Comparison of ENCODE assay signal across 1 cellular context in genomic region chr22:49959782-49960158, GRCh38.
TF ChIP-seq lines count a peak whose summit lies in the region.

No MANE protein-coding gene starts in this region.

TF ChIP-seq in K562, 482 proteins besides CTCF, POLR2A, EP300 and RAD21 (continued from another document and continues in another):
- TF ChIP-seq, protein P1, sequence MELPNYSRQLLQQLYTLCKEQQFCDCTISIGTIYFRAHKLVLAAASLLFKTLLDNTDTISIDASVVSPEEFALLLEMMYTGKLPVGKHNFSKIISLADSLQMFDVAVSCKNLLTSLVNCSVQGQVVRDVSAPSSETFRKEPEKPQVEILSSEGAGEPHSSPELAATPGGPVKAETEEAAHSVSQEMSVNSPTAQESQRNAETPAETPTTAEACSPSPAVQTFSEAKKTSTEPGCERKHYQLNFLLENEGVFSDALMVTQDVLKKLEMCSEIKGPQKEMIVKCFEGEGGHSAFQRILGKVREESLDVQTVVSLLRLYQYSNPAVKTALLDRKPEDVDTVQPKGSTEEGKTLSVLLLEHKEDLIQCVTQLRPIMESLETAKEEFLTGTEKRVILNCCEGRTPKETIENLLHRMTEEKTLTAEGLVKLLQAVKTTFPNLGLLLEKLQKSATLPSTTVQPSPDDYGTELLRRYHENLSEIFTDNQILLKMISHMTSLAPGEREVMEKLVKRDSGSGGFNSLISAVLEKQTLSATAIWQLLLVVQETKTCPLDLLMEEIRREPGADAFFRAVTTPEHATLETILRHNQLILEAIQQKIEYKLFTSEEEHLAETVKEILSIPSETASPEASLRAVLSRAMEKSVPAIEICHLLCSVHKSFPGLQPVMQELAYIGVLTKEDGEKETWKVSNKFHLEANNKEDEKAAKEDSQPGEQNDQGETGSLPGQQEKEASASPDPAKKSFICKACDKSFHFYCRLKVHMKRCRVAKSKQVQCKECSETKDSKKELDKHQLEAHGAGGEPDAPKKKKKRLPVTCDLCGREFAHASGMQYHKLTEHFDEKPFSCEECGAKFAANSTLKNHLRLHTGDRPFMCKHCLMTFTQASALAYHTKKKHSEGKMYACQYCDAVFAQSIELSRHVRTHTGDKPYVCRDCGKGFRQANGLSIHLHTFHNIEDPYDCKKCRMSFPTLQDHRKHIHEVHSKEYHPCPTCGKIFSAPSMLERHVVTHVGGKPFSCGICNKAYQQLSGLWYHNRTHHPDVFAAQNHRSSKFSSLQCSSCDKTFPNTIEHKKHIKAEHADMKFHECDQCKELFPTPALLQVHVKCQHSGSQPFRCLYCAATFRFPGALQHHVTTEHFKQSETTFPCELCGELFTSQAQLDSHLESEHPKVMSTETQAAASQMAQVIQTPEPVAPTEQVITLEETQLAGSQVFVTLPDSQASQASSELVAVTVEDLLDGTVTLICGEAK (IDR thresholded peaks at IDR 0.05), result no peak
- TF ChIP-seq, protein P1 (CRISPR knock-in tag; IDR thresholded peaks at IDR 0.05), result no peak
- peak in 1 of 2 experiments; percentile 36; a peak in 1 of 4 replicates for TF ChIP-seq NONO (IDR thresholded peaks at IDR 0.05; ENCODE audit: low read depth in 2 of 2, low read length in 1 of 2)
- TF ChIP-seq SRSF1 (IDR thresholded peaks at IDR 0.05; ENCODE audit: low read depth, low read length), result no peak
- TF ChIP-seq, protein P2, sequence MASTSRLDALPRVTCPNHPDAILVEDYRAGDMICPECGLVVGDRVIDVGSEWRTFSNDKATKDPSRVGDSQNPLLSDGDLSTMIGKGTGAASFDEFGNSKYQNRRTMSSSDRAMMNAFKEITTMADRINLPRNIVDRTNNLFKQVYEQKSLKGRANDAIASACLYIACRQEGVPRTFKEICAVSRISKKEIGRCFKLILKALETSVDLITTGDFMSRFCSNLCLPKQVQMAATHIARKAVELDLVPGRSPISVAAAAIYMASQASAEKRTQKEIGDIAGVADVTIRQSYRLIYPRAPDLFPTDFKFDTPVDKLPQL (IDR thresholded peaks at IDR 0.05; ENCODE audit: extremely low read depth, insufficient read length), result no peak
- no peak for TF ChIP-seq WHSC1 (IDR thresholded peaks at IDR 0.05; ENCODE audit: low read length)
- TF ChIP-seq HMGN3 (IDR thresholded peaks at IDR 0.05; ENCODE audit: borderline replicate concordance, extremely low read depth, insufficient read length, low read depth, low read length), result no peak
- TF ChIP-seq ATF1 (CRISPR knock-in tag; IDR thresholded peaks at IDR 0.05), result no peak
- TF ChIP-seq ATF1 (tag; IDR thresholded peaks at IDR 0.05), result peak; percentile 64; the same call in 1 of the 2 replicates
- no peak for TF ChIP-seq ZNF212 (CRISPR knock-in tag; IDR thresholded peaks at IDR 0.05)
- no peak for TF ChIP-seq FOXJ3 (CRISPR knock-in tag; IDR thresholded peaks at IDR 0.05)
- TF ChIP-seq ETV6 (IDR thresholded peaks at IDR 0.05; ENCODE audit: borderline replicate concordance in 1 of 2, low read depth in 2 of 2, low read length in 1 of 2), result no peak
- TF ChIP-seq ETV6 (CRISPR knock-in tag; IDR thresholded peaks at IDR 0.05; ENCODE audit: borderline replicate concordance), result no peak
- TF ChIP-seq, protein P3, sequence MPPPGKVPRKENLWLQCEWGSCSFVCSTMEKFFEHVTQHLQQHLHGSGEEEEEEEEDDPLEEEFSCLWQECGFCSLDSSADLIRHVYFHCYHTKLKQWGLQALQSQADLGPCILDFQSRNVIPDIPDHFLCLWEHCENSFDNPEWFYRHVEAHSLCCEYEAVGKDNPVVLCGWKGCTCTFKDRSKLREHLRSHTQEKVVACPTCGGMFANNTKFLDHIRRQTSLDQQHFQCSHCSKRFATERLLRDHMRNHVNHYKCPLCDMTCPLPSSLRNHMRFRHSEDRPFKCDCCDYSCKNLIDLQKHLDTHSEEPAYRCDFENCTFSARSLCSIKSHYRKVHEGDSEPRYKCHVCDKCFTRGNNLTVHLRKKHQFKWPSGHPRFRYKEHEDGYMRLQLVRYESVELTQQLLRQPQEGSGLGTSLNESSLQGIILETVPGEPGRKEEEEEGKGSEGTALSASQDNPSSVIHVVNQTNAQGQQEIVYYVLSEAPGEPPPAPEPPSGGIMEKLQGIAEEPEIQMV (tag; conservative IDR thresholded peaks at IDR 0.05; ENCODE audit: low read depth), result no peak
- TF ChIP-seq SMARCA5 (IDR thresholded peaks at IDR 0.05), result peak; percentile 74; the same call in 1 of the 2 replicates
- no peak for TF ChIP-seq SIRT6 (IDR thresholded peaks at IDR 0.05; ENCODE audit: low read depth, low read length)
- TF ChIP-seq ZNF347 (CRISPR knock-in tag; IDR thresholded peaks at IDR 0.05; ENCODE audit: low read depth), result no peak
- peak; percentile 14 for TF ChIP-seq KDM5B (IDR thresholded peaks at IDR 0.05; ENCODE audit: insufficient replicate concordance, low read depth, low read length)
- no peak for TF ChIP-seq DIDO1 (tag; IDR thresholded peaks at IDR 0.05; ENCODE audit: low read depth)
- TF ChIP-seq E2F5 (CRISPR knock-in tag; IDR thresholded peaks at IDR 0.05), result no peak
- TF ChIP-seq TCF3 (CRISPR knock-in tag; IDR thresholded peaks at IDR 0.05), result no peak
- TF ChIP-seq TFAP4 (CRISPR knock-in tag; IDR thresholded peaks at IDR 0.05; ENCODE audit: borderline replicate concordance), result no peak; the same call in 1 of the 2 replicates
- TF ChIP-seq PTRF (tag; IDR thresholded peaks at IDR 0.05), result no peak
- TF ChIP-seq, protein P4, sequence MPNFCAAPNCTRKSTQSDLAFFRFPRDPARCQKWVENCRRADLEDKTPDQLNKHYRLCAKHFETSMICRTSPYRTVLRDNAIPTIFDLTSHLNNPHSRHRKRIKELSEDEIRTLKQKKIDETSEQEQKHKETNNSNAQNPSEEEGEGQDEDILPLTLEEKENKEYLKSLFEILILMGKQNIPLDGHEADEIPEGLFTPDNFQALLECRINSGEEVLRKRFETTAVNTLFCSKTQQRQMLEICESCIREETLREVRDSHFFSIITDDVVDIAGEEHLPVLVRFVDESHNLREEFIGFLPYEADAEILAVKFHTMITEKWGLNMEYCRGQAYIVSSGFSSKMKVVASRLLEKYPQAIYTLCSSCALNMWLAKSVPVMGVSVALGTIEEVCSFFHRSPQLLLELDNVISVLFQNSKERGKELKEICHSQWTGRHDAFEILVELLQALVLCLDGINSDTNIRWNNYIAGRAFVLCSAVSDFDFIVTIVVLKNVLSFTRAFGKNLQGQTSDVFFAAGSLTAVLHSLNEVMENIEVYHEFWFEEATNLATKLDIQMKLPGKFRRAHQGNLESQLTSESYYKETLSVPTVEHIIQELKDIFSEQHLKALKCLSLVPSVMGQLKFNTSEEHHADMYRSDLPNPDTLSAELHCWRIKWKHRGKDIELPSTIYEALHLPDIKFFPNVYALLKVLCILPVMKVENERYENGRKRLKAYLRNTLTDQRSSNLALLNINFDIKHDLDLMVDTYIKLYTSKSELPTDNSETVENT (CRISPR knock-in tag; IDR thresholded peaks at IDR 0.05), result peak; percentile 39; the same call in 1 of the 2 replicates
- TF ChIP-seq, protein P5, sequence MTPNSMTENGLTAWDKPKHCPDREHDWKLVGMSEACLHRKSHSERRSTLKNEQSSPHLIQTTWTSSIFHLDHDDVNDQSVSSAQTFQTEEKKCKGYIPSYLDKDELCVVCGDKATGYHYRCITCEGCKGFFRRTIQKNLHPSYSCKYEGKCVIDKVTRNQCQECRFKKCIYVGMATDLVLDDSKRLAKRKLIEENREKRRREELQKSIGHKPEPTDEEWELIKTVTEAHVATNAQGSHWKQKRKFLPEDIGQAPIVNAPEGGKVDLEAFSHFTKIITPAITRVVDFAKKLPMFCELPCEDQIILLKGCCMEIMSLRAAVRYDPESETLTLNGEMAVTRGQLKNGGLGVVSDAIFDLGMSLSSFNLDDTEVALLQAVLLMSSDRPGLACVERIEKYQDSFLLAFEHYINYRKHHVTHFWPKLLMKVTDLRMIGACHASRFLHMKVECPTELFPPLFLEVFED (CRISPR knock-in tag; conservative IDR thresholded peaks at IDR 0.05), result no peak
- no peak for TF ChIP-seq JUND (IDR thresholded peaks at IDR 0.05; ENCODE audit: borderline replicate concordance, low read depth, low read length)
- TF ChIP-seq JUND (tag; IDR thresholded peaks at IDR 0.05; ENCODE audit: borderline replicate concordance, low read depth, low read length), result no peak
- TF ChIP-seq, protein P6, sequence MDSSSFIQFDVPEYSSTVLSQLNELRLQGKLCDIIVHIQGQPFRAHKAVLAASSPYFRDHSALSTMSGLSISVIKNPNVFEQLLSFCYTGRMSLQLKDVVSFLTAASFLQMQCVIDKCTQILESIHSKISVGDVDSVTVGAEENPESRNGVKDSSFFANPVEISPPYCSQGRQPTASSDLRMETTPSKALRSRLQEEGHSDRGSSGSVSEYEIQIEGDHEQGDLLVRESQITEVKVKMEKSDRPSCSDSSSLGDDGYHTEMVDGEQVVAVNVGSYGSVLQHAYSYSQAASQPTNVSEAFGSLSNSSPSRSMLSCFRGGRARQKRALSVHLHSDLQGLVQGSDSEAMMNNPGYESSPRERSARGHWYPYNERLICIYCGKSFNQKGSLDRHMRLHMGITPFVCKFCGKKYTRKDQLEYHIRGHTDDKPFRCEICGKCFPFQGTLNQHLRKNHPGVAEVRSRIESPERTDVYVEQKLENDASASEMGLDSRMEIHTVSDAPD (CRISPR knock-in tag; IDR thresholded peaks at IDR 0.05), result no peak
- TF ChIP-seq, protein P7, sequence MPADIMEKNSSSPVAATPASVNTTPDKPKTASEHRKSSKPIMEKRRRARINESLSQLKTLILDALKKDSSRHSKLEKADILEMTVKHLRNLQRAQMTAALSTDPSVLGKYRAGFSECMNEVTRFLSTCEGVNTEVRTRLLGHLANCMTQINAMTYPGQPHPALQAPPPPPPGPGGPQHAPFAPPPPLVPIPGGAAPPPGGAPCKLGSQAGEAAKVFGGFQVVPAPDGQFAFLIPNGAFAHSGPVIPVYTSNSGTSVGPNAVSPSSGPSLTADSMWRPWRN (IDR thresholded peaks at IDR 0.05; ENCODE audit: low read depth), result no peak
- TF ChIP-seq CCNT2 (IDR thresholded peaks at IDR 0.05; ENCODE audit: borderline replicate concordance, extremely low read depth, insufficient read length, low read depth, low read length), result no peak
- TF ChIP-seq DACH1 (IDR thresholded peaks at IDR 0.05; ENCODE audit: partially characterized antibody), result no peak
- 0 out of 4 replicates have a peak, but pooled peaks of 1 of the 2 experiments have one; percentile 12 for TF ChIP-seq RCOR1 (IDR thresholded peaks at IDR 0.05; ENCODE audit: borderline replicate concordance in 1 of 2, low read depth in 2 of 2, low read length in 2 of 2)
- TF ChIP-seq SMARCC2 (IDR thresholded peaks at IDR 0.05; ENCODE audit: low read depth), result no peak
- no peak for TF ChIP-seq ELF2 (CRISPR knock-in tag; IDR thresholded peaks at IDR 0.05)
- TF ChIP-seq FIP1L1 (IDR thresholded peaks at IDR 0.05; ENCODE audit: low read depth, low read length, poor library complexity, severe bottlenecking), result peak; percentile 84
- TF ChIP-seq, protein P8, sequence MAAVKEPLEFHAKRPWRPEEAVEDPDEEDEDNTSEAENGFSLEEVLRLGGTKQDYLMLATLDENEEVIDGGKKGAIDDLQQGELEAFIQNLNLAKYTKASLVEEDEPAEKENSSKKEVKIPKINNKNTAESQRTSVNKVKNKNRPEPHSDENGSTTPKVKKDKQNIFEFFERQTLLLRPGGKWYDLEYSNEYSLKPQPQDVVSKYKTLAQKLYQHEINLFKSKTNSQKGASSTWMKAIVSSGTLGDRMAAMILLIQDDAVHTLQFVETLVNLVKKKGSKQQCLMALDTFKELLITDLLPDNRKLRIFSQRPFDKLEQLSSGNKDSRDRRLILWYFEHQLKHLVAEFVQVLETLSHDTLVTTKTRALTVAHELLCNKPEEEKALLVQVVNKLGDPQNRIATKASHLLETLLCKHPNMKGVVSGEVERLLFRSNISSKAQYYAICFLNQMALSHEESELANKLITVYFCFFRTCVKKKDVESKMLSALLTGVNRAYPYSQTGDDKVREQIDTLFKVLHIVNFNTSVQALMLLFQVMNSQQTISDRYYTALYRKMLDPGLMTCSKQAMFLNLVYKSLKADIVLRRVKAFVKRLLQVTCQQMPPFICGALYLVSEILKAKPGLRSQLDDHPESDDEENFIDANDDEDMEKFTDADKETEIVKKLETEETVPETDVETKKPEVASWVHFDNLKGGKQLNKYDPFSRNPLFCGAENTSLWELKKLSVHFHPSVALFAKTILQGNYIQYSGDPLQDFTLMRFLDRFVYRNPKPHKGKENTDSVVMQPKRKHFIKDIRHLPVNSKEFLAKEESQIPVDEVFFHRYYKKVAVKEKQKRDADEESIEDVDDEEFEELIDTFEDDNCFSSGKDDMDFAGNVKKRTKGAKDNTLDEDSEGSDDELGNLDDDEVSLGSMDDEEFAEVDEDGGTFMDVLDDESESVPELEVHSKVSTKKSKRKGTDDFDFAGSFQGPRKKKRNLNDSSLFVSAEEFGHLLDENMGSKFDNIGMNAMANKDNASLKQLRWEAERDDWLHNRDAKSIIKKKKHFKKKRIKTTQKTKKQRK (IDR thresholded peaks at IDR 0.05; ENCODE audit: borderline replicate concordance, low read depth, low read length), result no peak
